ENCODE assay signal across 27 cellular contexts in the genomic region with DNA sequence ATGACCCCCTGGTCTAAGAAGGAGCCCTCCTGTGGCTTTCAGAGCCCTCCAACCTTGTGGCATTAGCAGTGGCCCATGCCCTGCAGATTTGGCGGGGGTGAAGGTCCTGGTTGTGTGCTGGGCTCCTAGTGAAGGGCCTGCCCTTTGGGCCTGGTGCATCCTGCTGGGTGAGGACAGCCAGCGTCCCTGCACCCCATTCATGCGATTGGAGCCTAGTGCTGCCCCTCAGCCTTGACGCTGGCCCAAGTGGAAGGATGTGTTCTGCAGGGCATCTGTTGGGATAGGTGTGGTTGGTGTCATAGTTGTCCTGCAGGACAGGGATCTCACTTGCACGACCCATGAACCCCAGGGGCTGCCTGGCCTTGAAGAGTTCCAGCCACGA.
"Had no signal": no experiment of that assay in that cellular context is flagged by ENCODE, and none has a peak within 500 bp of the region (broad histone marks: within the 10 kb centered on the region; RNA-seq: fewer than 3 reads in every experiment).

No MANE protein-coding gene starts in this region.

- H3K9me3 Mint-ChIP-seq: natural killer cell; stimulated activated naive CD8-positive, alpha-beta T cell treated with anti-CD3 and anti-CD28 coated beads, Interleukin-15, Interleukin-2, amounts not matched to agents 100 ng/mL and 50 ng/mL, for 24 hours had no signal

- H3K36me3 ChIP-seq: neural progenitor cell, ovary had no signal

- DNase-seq: hippocampal formation; kidney; lower lobe of right lung; mammary epithelial cell; mesenchymal stem cell; naive B cell; natural killer cell; nephron progenitor cell; ovary; right lobe of liver; stimulated activated CD4-positive, alpha-beta T cell treated with anti-CD3 and anti-CD28 coated beads, Interleukin-1b, Interleukin-23, amount 100 ng/mL, for 48 hours; stimulated activated CD4-positive, alpha-beta T cell treated with anti-CD3 and anti-CD28 coated beads, Interleukin-2, amount 100 ng/mL, for 48 hours; stimulated activated CD4-positive, alpha-beta T cell treated with anti-CD3 and anti-CD28 coated beads, Interleukin-4, amount 100 ng/mL, for 4 hours; stimulated activated CD8-positive, alpha-beta memory T cell treated with anti-CD3 and anti-CD28 coated beads, Interleukin-4, amount 100 ng/mL, for 48 hours; stimulated activated naive CD4-positive, alpha-beta T cell; tibial artery; trophoblast cell; upper lobe of right lung had no signal

- ATAC-seq: natural killer cell had no signal

- H2AFZ ChIP-seq: neural progenitor cell had no signal

- H3K9me3 ChIP-seq: lower lobe of right lung, ovary, right atrium auricular region, right lobe of liver, suprapubic skin, thoracic aorta, tibial artery, upper lobe of right lung had no signal

- H3K27me3 ChIP-seq: heart right ventricle, left lung, neural progenitor cell, ovary, right atrium auricular region, right lobe of liver, suprapubic skin, tibial artery, upper lobe of right lung had no signal

- H3K27ac ChIP-seq: heart right ventricle, left lung, lower lobe of right lung, neural progenitor cell, ovary, right atrium auricular region, right lobe of liver, suprapubic skin, thoracic aorta, tibial artery, upper lobe of right lung had no signal

- H3K4me3 Mint-ChIP-seq: naive B cell; natural killer cell; nephron progenitor cell; neural progenitor cell; stimulated activated naive CD8-positive, alpha-beta T cell treated with anti-CD3 and anti-CD28 coated beads, Interleukin-15, Interleukin-2, amounts not matched to agents 100 ng/mL and 50 ng/mL, for 24 hours had no signal

- H3K27me3 Mint-ChIP-seq: naive B cell; progenitor cell of endocrine pancreas; stimulated activated naive CD8-positive, alpha-beta T cell treated with anti-CD3 and anti-CD28 coated beads, Interleukin-15, Interleukin-2, amounts not matched to agents 100 ng/mL and 50 ng/mL, for 24 hours had no signal

- H3K4me1 ChIP-seq: left lung, lower lobe of right lung, neural progenitor cell, right atrium auricular region, right lobe of liver, suprapubic skin, tibial artery, upper lobe of right lung had no signal

- H3K27ac Mint-ChIP-seq: natural killer cell; nephron progenitor cell; neural progenitor cell; progenitor cell of endocrine pancreas; stimulated activated naive CD8-positive, alpha-beta T cell treated with anti-CD3 and anti-CD28 coated beads, Interleukin-15, Interleukin-2, amounts not matched to agents 100 ng/mL and 50 ng/mL, for 24 hours had no signal

- H3K36me3 Mint-ChIP-seq: natural killer cell had no signal

- H3K4me2 ChIP-seq: neural progenitor cell, smooth muscle cell had no signal

- H3K4me1 Mint-ChIP-seq: nephron progenitor cell, neural progenitor cell had no signal

- H3K9ac ChIP-seq: neural progenitor cell had no signal

- H3K4me3 ChIP-seq: heart right ventricle, left lung, lower lobe of right lung, neural progenitor cell, ovary, right atrium auricular region, right lobe of liver, smooth muscle cell, suprapubic skin, thoracic aorta, tibial artery, upper lobe of right lung had no signal
